ENCODE assay signal across 12 cellular contexts in genomic region chr20:62220666-62221568, GRCh38. TPM values are rescaled to one million over a fixed set of nuclear protein-coding genes. Genes with fewer than 3 reads are reported as not detected.
DNase-seq lines count a peak whose midpoint lies in the region; ATAC-seq and TF ChIP-seq lines count a peak whose summit lies in the region.
"Had no signal": no experiment of that assay in that cellular context is flagged by ENCODE, and none has a peak within 500 bp of the region (broad histone marks: within the 10 kb centered on the region; RNA-seq: fewer than 3 reads in every experiment).

No MANE protein-coding gene starts in this region.

- no peaks in the 10 kb centered on the region for H3F3A ChIP-seq in SK-N-SH (replicated peaks; ENCODE audit: insufficient read depth)

- no peak for TF ChIP-seq RAD21 in SK-N-SH (IDR thresholded peaks at IDR 0.05; ENCODE audit: low read length)

- no peak overlapping the region for H3K27ac Mint-ChIP-seq in effector memory CD8-positive, alpha-beta T cell

- H3K9me3 ChIP-seq in SK-N-SH (no peaks in the 10 kb centered on the region), neuron (ENCODE audit: low read length) (no peaks in the 10 kb centered on the region), HAP-1 (no peaks in the 10 kb centered on the region)
- H3K9me3 ChIP-seq: spleen, vagina had no signal

- H3K9ac ChIP-seq in SK-N-SH, result no peak overlapping the region

- peak overlapping the region; percentile 67; the same call in 1 of the 2 replicates for H3K4me2 ChIP-seq in SK-N-SH

- DNase-seq in SK-N-SH (peak; percentile 72), Kasumi-1 (lab: John Stamatoyannopoulos, UW) (peak; percentile 39 to 42), HAP-1 (ENCODE audit: low spot score in 2 of 2) (no peak), NCI-H2196 treated with DMSO at 0.1 percent for 48 hours (lab: John Stamatoyannopoulos, UW; ENCODE audit: unreplicated experiment) (no peak), COLO668 (lab: John Stamatoyannopoulos, UW; ENCODE audit: unreplicated experiment) (no peak)
- no peak for DNase-seq in effector memory CD8-positive, alpha-beta T cell
- DNase-seq: NCI-H2107 had no signal

- no peak for TF ChIP-seq CTCF in SK-N-SH (IDR thresholded peaks at IDR 0.05)

- H3K4me3 ChIP-seq in SK-N-SH (ENCODE audit: low read depth in 2 of 2, low read length in 1 of 2), result peak overlapping the region in 1 of 2 experiments; percentile 23; a peak in 1 of 4 replicates
- peak overlapping the region; percentile 23 for H3K4me3 ChIP-seq in neuron (ENCODE audit: low read length)
- no peak overlapping the region for H3K4me3 ChIP-seq in HAP-1

- no peak for ATAC-seq in SK-N-SH treated with all-trans-retinoic acid at 6 μM for 48 hours
- ATAC-seq in effector memory CD8-positive, alpha-beta T cell (replicated peaks), result no peak

- H3K36me3 Mint-ChIP-seq in effector memory CD8-positive, alpha-beta T cell (ENCODE audit: insufficient read depth), result no peaks in the 10 kb centered on the region

- no peaks in the 10 kb centered on the region for H3K79me2 ChIP-seq in SK-N-SH (ENCODE audit: insufficient read depth)

- H3K27ac ChIP-seq in SK-N-SH (ENCODE audit: low read depth in 2 of 2, low read length in 1 of 2), result no peak overlapping the region
- H3K27ac ChIP-seq: RWPE1, spleen, vagina had no signal

- CTCF ChIA-PET in SK-N-SH (lab: Yijun Ruan, JAX), result no interaction called here

- H3K4me3 Mint-ChIP-seq in effector memory CD8-positive, alpha-beta T cell, result peak overlapping the region; percentile 38 to 43

- 0 out of 2 replicates have a peak, but pooled peaks cover 8% of the 10 kb centered on the region for H4K20me1 ChIP-seq in SK-N-SH (ENCODE audit: insufficient read depth)

- POLR2A ChIA-PET in SK-N-SH (lab: Yijun Ruan, JAX), result interaction anchor here (1.0 kb wide), 1 partner anchor 148 kb away, joined by 3 read pairs; no protein-coding TSS in a partner anchor

- H3K27me3 Mint-ChIP-seq in effector memory CD8-positive, alpha-beta T cell, result peaks cover 44 to 82% of the 10 kb centered on the region in 2 donors

- in situ Hi-C loops in HAP-1 (cut with MboI; ENCODE audit: low sequenced_read_pairs), result no loop called here

- TF ChIP-seq EP300 in SK-N-SH (IDR thresholded peaks at IDR 0.05; ENCODE audit: borderline replicate concordance in 1 of 2, low read depth in 1 of 2, low read length in 1 of 2), result no peak

- H3K4me1 ChIP-seq in SK-N-SH (ENCODE audit: control insufficient read depth in 1 of 2, insufficient read depth in 2 of 2, low read depth in 1 of 2, low read length in 1 of 2) (peaks cover 0 to 16% of the 10 kb centered on the region in 2 experiments; a peak in 1 of 4 replicates), neuron (ENCODE audit: insufficient read depth, low read length) (peaks cover 26% of the 10 kb centered on the region), HAP-1 (no peaks in the 10 kb centered on the region)

- 16% methylated on average over 34 of the region's 46 CpGs for WGBS in SK-N-SH (ENCODE audit: low lambda C conversion rate)

- H3K27me3 ChIP-seq in SK-N-SH (ENCODE audit: insufficient read depth) (peaks cover 48% of the 10 kb centered on the region), neuron (ENCODE audit: insufficient read depth, low read length) (peaks cover 56% of the 10 kb centered on the region), HAP-1 (ENCODE audit: low read depth) (peaks cover 72% of the 10 kb centered on the region)

- H3K9me3 Mint-ChIP-seq in effector memory CD8-positive, alpha-beta T cell, result no peaks in the 10 kb centered on the region

- no peaks in the 10 kb centered on the region for H3K9me2 ChIP-seq in SK-N-SH

- H3K4me1 Mint-ChIP-seq in effector memory CD8-positive, alpha-beta T cell (ENCODE audit: low read depth in 2 of 2), result peaks cover 5 to 6% of the 10 kb centered on the region in 2 donors

- H3K36me3 ChIP-seq in SK-N-SH (replicated peaks in 1 of 2; ENCODE audit: control insufficient read depth in 1 of 2, insufficient read depth in 2 of 2, low read length in 1 of 2) (no peaks in the 10 kb centered on the region), neuron (ENCODE audit: insufficient read depth, low read length) (no peaks in the 10 kb centered on the region), HAP-1 (replicated peaks) (no peaks in the 10 kb centered on the region)
- H3K36me3 ChIP-seq: spleen, vagina had no signal

- H2AFZ ChIP-seq in SK-N-SH (ENCODE audit: low read depth) (no peak overlapping the region), neuron (ENCODE audit: low read depth, low read length) (no peak overlapping the region)

TF ChIP-seq in SK-N-SH, 30 proteins besides CTCF, POLR2A, EP300 and RAD21 (continues in another document):
- no peak for TF ChIP-seq YY1 (IDR thresholded peaks at IDR 0.05; ENCODE audit: low read depth)
- no peak for TF ChIP-seq REST (IDR thresholded peaks at IDR 0.05; ENCODE audit: low read depth, low read length)
- TF ChIP-seq USF1 (IDR thresholded peaks at IDR 0.05; ENCODE audit: borderline replicate concordance, low read depth), result no peak

TF ChIP-seq in SK-N-SH treated with all-trans-retinoic acid at 6 μM for 48 hours, 23 proteins besides CTCF, POLR2A, EP300 and RAD21:
- TF ChIP-seq ARNTL (CRISPR knock-in tag; IDR thresholded peaks at IDR 0.05; ENCODE audit: borderline replicate concordance, low read depth) (no peak), PPARA (CRISPR knock-in tag; IDR thresholded peaks at IDR 0.05; ENCODE audit: borderline replicate concordance) (no peak), BACH2 (CRISPR knock-in tag; IDR thresholded peaks at IDR 0.05; ENCODE audit: borderline replicate concordance) (no peak), ZNF565 (CRISPR knock-in tag; conservative IDR thresholded peaks at IDR 0.05; ENCODE audit: low read depth) (no peak), GLIS3 (CRISPR knock-in tag; IDR thresholded peaks at IDR 0.05) (no peak), OSR1 (CRISPR knock-in tag; IDR thresholded peaks at IDR 0.05) (no peak), ZNF8 (CRISPR knock-in tag; IDR thresholded peaks at IDR 0.05) (no peak), CREB5 (CRISPR knock-in tag; IDR thresholded peaks at IDR 0.05; ENCODE audit: low read depth) (no peak)

RNA-seq across cellular contexts. Expression of gene HRH3, which starts 0.8 kb away (rescaled TPM):
- polyA plus RNA-seq in SK-N-SH (2012; rRNA removed), result 0.02 TPM in 2 replicates
- polyA plus RNA-seq in SK-N-SH (2012; cell fraction: cytosol; rRNA removed), result 0.03 and 0.04 TPM in 2 replicates
- polyA plus RNA-seq in SK-N-SH (2012; cell fraction: nucleus; rRNA removed), result 0.07 and 0.18 TPM in 2 replicates
- polyA plus RNA-seq: spleen had no signal

RNA-seq across cellular contexts. Expression of gene OSBPL2, which starts 17.4 kb away (rescaled TPM):
- polyA plus RNA-seq in SK-N-SH (2012; rRNA removed), result 17.7 and 18.7 TPM in 2 replicates
- 10.6 and 13.0 TPM in 2 replicates for polyA plus RNA-seq in SK-N-SH (2012; cell fraction: cytosol; rRNA removed)
- polyA plus RNA-seq in SK-N-SH (2012; cell fraction: nucleus; rRNA removed), result 38.0 and 48.3 TPM in 2 replicates

RNA-seq across cellular contexts. Expression of gene MTG2, which starts 38.1 kb away (rescaled TPM):
- polyA plus RNA-seq in SK-N-SH (2012; rRNA removed), result 36.6 and 42.9 TPM in 2 replicates
- polyA plus RNA-seq in SK-N-SH (2012; cell fraction: cytosol; rRNA removed), result 25.8 and 27.8 TPM in 2 replicates
- 66.8 and 75.1 TPM in 2 replicates for polyA plus RNA-seq in SK-N-SH (2012; cell fraction: nucleus; rRNA removed)

Comparison
In these comparisons a context has a peak if more than half of its experiments do, and no peak if none do; other contexts are left out.
1. DNase-seq: peak in SK-N-SH (single experiment) and Kasumi-1 (2 of 2); none in effector memory CD8-positive, alpha-beta T cell (0 of 3), HAP-1 (0 of 2), NCI-H2196 treated with DMSO at 0.1 percent for 48 hours (single experiment) and COLO668 (single experiment).